26 cellular contexts compared by ENCODE assay signal in the genomic region with DNA sequence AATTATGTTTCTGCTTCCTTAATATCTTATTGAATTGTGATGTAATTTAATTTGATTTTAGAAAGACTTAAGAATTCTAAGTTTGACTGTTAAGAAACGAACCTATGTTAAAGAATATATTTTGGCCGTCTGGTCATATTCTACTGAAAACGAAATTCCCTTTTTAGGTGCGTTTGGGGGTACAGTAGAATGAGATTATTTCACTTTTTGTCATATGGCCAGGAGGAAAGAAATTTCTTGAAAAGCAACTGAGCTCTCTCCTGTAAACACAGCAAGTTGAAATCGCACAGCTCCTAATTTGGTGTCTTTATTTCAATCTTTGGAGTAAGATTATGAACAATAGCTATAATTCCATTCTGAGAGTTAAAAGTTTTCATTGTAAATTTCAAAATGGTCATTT.
DNase-seq lines count a peak whose midpoint lies in the region; ATAC-seq, FAIRE-seq and TF ChIP-seq lines count a peak whose summit lies in the region.
"Had no signal": no experiment of that assay in that cellular context is flagged by ENCODE, and none has a peak within 500 bp of the region (broad histone marks: within the 10 kb centered on the region; RNA-seq: fewer than 3 reads in every experiment).

No MANE protein-coding gene starts in this region.

- no peaks in the 10 kb centered on the region for H3K27me3 ChIP-seq in heart left ventricle
- no peaks in the 10 kb centered on the region for H3K27me3 ChIP-seq in K562 (ENCODE audit: control insufficient read depth in 2 of 2, insufficient read depth in 2 of 2, low read length in 2 of 2)
- H3K27me3 ChIP-seq in fibroblast of lung (ENCODE audit: control insufficient read depth, insufficient read depth, low read length), result no peaks in the 10 kb centered on the region
- no peaks in the 10 kb centered on the region for H3K27me3 ChIP-seq in gastrocnemius medialis
- H3K27me3 ChIP-seq in prostate gland (replicated peaks; ENCODE audit: insufficient read depth), result no peaks in the 10 kb centered on the region
- H3K27me3 ChIP-seq: BLaER1 had no signal

- intact Hi-C loops in heart left ventricle (cut with DNase I), result no loop called here
- intact Hi-C loops in left cardiac atrium (cut with DNase I), result no loop called here
- intact Hi-C loops in K562 (cut with micrococcal nuclease), result no loop called here
- intact Hi-C loops in gastrocnemius medialis (cut with DNase I; ENCODE audit: low total_unique reads), result no loop called here
- intact Hi-C loops in prostate gland (cut with DNase I), result no loop called here

- no peaks in the 10 kb centered on the region for H3K79me2 ChIP-seq in K562 (ENCODE audit: control insufficient read depth, insufficient read depth, low read length)
- no peaks in the 10 kb centered on the region for H3K79me2 ChIP-seq in fibroblast of lung (ENCODE audit: control insufficient read depth, insufficient read depth, low read length)

- in situ Hi-C loops in K562 (cut with MboI) (no loop called here), gastrocnemius medialis (cut with MboI; ENCODE audit: low sequenced_read_pairs in 4 of 4) (no loop called here)

- H3K9ac ChIP-seq in K562 (ENCODE audit: insufficient read depth in 1 of 2, low read depth in 2 of 2, low read length in 2 of 2), result no peak overlapping the region
- no peak overlapping the region for H3K9ac ChIP-seq in fibroblast of lung (ENCODE audit: insufficient read depth, low read length)
- H3K9ac ChIP-seq: BLaER1, KMS-11, SK-N-SH had no signal

- H3K4me3 ChIP-seq in heart left ventricle (peak overlapping the region in 8 of 12 donors; percentile 6 to 40 (median 23)), K562 (no peak overlapping the region), fibroblast of lung (replicated peaks in 1 of 4; ENCODE audit: control extremely low read depth in 1 of 4, insufficient read depth in 1 of 4, low read depth in 3 of 4, low read length in 4 of 4) (no peak overlapping the region), gastrocnemius medialis (peak overlapping the region in 3 of 4 donors; percentile 8 to 15 (median 13)), prostate gland (no peak overlapping the region)
- H3K4me3 ChIP-seq: BLaER1, HAP-1 had no signal

- CTCF ChIA-PET in K562 (lab: Yijun Ruan, JAX; ENCODE audit: low intra/inter-chr PET ratio), result no interaction called here

- TF ChIP-seq RAD21 in K562 (CRISPR knock-in tag; conservative IDR thresholded peaks at IDR 0.05 in 1 of 2, IDR thresholded peaks at IDR 0.05 in 1 of 2), result no peak

- no peaks in the 10 kb centered on the region for H3K9me3 ChIP-seq in heart left ventricle
- no peaks in the 10 kb centered on the region for H3K9me3 ChIP-seq in K562 (replicated peaks; ENCODE audit: control insufficient read depth, insufficient read depth, low read depth, low read length)
- H3K9me3 ChIP-seq in fibroblast of lung (ENCODE audit: control insufficient read depth, insufficient read depth, low read depth, low read length), result no peaks in the 10 kb centered on the region
- H3K9me3 ChIP-seq in gastrocnemius medialis, result no peaks in the 10 kb centered on the region
- no peaks in the 10 kb centered on the region for H3K9me3 ChIP-seq in prostate gland
- H3K9me3 ChIP-seq: BLaER1, HAP-1, SK-N-SH had no signal

- H3K27ac ChIP-seq in heart left ventricle (peak overlapping the region in 2 of 12 donors; percentile 7 to 36), K562 (ENCODE audit: extremely low read depth, low read depth, low read length) (no peak overlapping the region), fibroblast of lung (ENCODE audit: insufficient read depth, low read length) (no peak overlapping the region), gastrocnemius medialis (no peak overlapping the region), prostate gland (no peak overlapping the region)
- H3K27ac ChIP-seq: 22Rv1, BLaER1, KMS-11 had no signal

- H3K4me1 ChIP-seq in heart left ventricle (peaks cover 0 to 15% (median 3%) of the 10 kb centered on the region in 12 donors), K562 (replicated peaks in 1 of 2; ENCODE audit: control insufficient read depth in 2 of 2, insufficient read depth in 2 of 2, low read length in 2 of 2) (no peaks in the 10 kb centered on the region), fibroblast of lung (ENCODE audit: control insufficient read depth, extremely low read depth, insufficient read depth, low read length) (no peaks in the 10 kb centered on the region), gastrocnemius medialis (no peaks in the 10 kb centered on the region), prostate gland (replicated peaks) (no peaks in the 10 kb centered on the region)
- H3K4me1 ChIP-seq: BLaER1 had no signal

- no peak for FAIRE-seq in K562 (lab: Jason Lieb, UNC)
- FAIRE-seq: D721Med, GM18507 had no signal

- H2AFZ ChIP-seq in K562 (ENCODE audit: low read depth, low read length) (no peak overlapping the region), fibroblast of lung (ENCODE audit: low read length) (no peak overlapping the region)

- TF ChIP-seq POLR2A in heart left ventricle (IDR thresholded peaks at IDR 0.05) (no peak), K562 (conservative IDR thresholded peaks at IDR 0.05) (no peak), gastrocnemius medialis (IDR thresholded peaks at IDR 0.05) (no peak), prostate gland (IDR thresholded peaks at IDR 0.05) (no peak)

- POLR2A ChIA-PET in K562 (lab: Yijun Ruan, JAX), result no interaction called here

- ATAC-seq in heart left ventricle, result no peak
- ATAC-seq in left cardiac atrium, result no peak
- ATAC-seq in K562, result no peak
- no peak for ATAC-seq in gastrocnemius medialis
- ATAC-seq in GM21423 (IDR thresholded peaks at IDR 0.05; ENCODE audit: unreplicated experiment), result no peak
- ATAC-seq: Panc1 had no signal

- H3K4me2 ChIP-seq in K562 (ENCODE audit: insufficient read depth, low read length), result no peak overlapping the region
- H3K4me2 ChIP-seq in fibroblast of lung (ENCODE audit: extremely low read depth, insufficient read depth, low read length), result peak overlapping the region; percentile 67
- H3K4me2 ChIP-seq: BLaER1, KMS-11, SK-N-SH had no signal

- TF ChIP-seq EP300 in K562 (IDR thresholded peaks at IDR 0.05; ENCODE audit: low read length), result no peak

- TF ChIP-seq CTCF in heart left ventricle (IDR thresholded peaks at IDR 0.05) (no peak), K562 (IDR thresholded peaks at IDR 0.05 in 2 of 3, conservative IDR thresholded peaks at IDR 0.05 in 1 of 3; ENCODE audit: insufficient read depth in 2 of 3, low read depth in 1 of 3, low read length in 3 of 3) (no peak), fibroblast of lung (conservative IDR thresholded peaks at IDR 0.05 in 1 of 2, IDR thresholded peaks at IDR 0.05 in 1 of 2; ENCODE audit: low read depth in 1 of 2, low read length in 2 of 2) (no peak), gastrocnemius medialis (IDR thresholded peaks at IDR 0.05 in 4 of 5, conservative IDR thresholded peaks at IDR 0.05 in 1 of 5) (no peak), prostate gland (IDR thresholded peaks at IDR 0.05) (no peak)

- no peak for DNase-seq in heart left ventricle
- no peak for DNase-seq in left cardiac atrium
- DNase-seq in K562 (ENCODE audit: extremely low read depth in 1 of 4, low spot score in 3 of 4), result no peak
- DNase-seq in fibroblast of lung (ENCODE audit: low read depth in 2 of 2), result no peak
- DNase-seq in gastrocnemius medialis, result no peak
- no peak for DNase-seq in prostate gland (ENCODE audit: low spot score)
- no peak for DNase-seq in NCI-H345 (lab: John Stamatoyannopoulos, UW)
- DNase-seq: CD4-positive, CD25-positive, alpha-beta regulatory T cell; GOT3; HFFc6; NCI-H1048; NCI-H1417; NCI-H1694; NCI-H2029 treated with DMSO at 0.1 percent for 48 hours; NCI-H510A; NCI-H69; SHP77 treated with DMSO at 0.1 percent for 48 hours; SK-N-SH had no signal

- BruUV-seq in K562 (replicated peaks; lab: Mats Ljungman, UMichigan), result no TSS peak

- WGBS in heart left ventricle, 4 donors, result 52 to 75% (median 67%) methylated on average over 5 of the region's 5 CpGs
- 2% methylated on average over 5 of the region's 5 CpGs for WGBS in K562 (ENCODE audit: insufficient coverage, low coverage, missing lambda C conversion rate)
- WGBS in prostate gland, result 88% methylated on average over 5 of the region's 5 CpGs

- H4K20me1 ChIP-seq in K562 (replicated peaks; ENCODE audit: control insufficient read depth, insufficient read depth, low read length) (no peaks in the 10 kb centered on the region), fibroblast of lung (ENCODE audit: control insufficient read depth, extremely low read depth, insufficient read depth, low read length) (no peaks in the 10 kb centered on the region)
- H4K20me1 ChIP-seq: BLaER1 had no signal

- H3K36me3 ChIP-seq in heart left ventricle (no peaks in the 10 kb centered on the region), K562 (ENCODE audit: control insufficient read depth, insufficient read depth, low read length) (no peaks in the 10 kb centered on the region), fibroblast of lung (ENCODE audit: control insufficient read depth, insufficient read depth, low read length) (no peaks in the 10 kb centered on the region), gastrocnemius medialis (no peaks in the 10 kb centered on the region), prostate gland (no peaks in the 10 kb centered on the region)
- H3K36me3 ChIP-seq: BLaER1, HAP-1 had no signal

- H3K9me1 ChIP-seq in K562 (ENCODE audit: control insufficient read depth, insufficient read depth, low read length), result no peaks in the 10 kb centered on the region

TF ChIP-seq in K562, 482 proteins besides CTCF, POLR2A, EP300 and RAD21:
- TF ChIP-seq ELF2 (CRISPR knock-in tag; IDR thresholded peaks at IDR 0.05) (no peak), CBX8 (IDR thresholded peaks at IDR 0.05; ENCODE audit: borderline replicate concordance, extremely low read depth, low read depth, low read length, poor library complexity, severe bottlenecking) (peak; percentile 54)
- TF ChIP-seq, protein P1, sequence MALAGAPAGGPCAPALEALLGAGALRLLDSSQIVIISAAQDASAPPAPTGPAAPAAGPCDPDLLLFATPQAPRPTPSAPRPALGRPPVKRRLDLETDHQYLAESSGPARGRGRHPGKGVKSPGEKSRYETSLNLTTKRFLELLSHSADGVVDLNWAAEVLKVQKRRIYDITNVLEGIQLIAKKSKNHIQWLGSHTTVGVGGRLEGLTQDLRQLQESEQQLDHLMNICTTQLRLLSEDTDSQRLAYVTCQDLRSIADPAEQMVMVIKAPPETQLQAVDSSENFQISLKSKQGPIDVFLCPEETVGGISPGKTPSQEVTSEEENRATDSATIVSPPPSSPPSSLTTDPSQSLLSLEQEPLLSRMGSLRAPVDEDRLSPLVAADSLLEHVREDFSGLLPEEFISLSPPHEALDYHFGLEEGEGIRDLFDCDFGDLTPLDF (CRISPR knock-in tag; IDR thresholded peaks at IDR 0.05), result no peak

Comparison
In these comparisons a context has a peak if more than half of its experiments do, and no peak if none do; other contexts are left out.
1. H3K4me3 ChIP-seq: peak in heart left ventricle (8 of 12) and gastrocnemius medialis (3 of 4); none in K562 (single experiment), fibroblast of lung (0 of 4) and prostate gland (0 of 2).